Comparison of ENCODE assay signal across 8 cellular contexts in genomic region chr14:32203928-32204357, GRCh38. TPM values are rescaled to one million over a fixed set of nuclear protein-coding genes. Genes with fewer than 3 reads are reported as not detected.
DNase-seq lines count a peak whose midpoint lies in the region; ATAC-seq and TF ChIP-seq lines count a peak whose summit lies in the region.

No MANE protein-coding gene starts in this region.

- no peak for DNase-seq in AG04450 (ENCODE audit: low read depth, low spot score)
- no peak for DNase-seq in HL-60 (ENCODE audit: low read depth in 1 of 2, low spot score in 1 of 2)
- DNase-seq in activated B cell treated with CpG ODN at 0.5 μM for 24 hours: no peak
- DNase-seq in fibroblast of lung (ENCODE audit: low read depth in 2 of 2): peak; percentile 5 to 17
- no peak for DNase-seq in osteocyte (ENCODE audit: extremely low spot score, unreplicated experiment)
- DNase-seq in islet precursor cell: no peak
- no peak for DNase-seq in CD1c-positive myeloid dendritic cell (ENCODE audit: extremely low spot score)
- DNase-seq in middle frontal gyrus (ENCODE audit: extremely low spot score, low spot score): no peak

- peak overlapping the region; percentile 2 for H2AFZ ChIP-seq in fibroblast of lung (ENCODE audit: low read length)

- H3K4me1 Mint-ChIP-seq in activated B cell treated with CpG ODN at 0.5 μM for 24 hours (peaks cover 51% of the 10 kb centered on the region), osteocyte (ENCODE audit: unreplicated experiment) (peaks cover 27% of the 10 kb centered on the region)

- intact Hi-C loops in activated B cell treated with CpG ODN at 0.5 μM for 24 hours (cut with micrococcal nuclease): loop anchor here (1.0 to 10.0 kb wide), 10 partner anchors 49 to 1329 kb away; partner anchors contain the start of genes AP4S1, ARHGAP5, COCH and DTD2

- no peaks in the 10 kb centered on the region for H3K9me3 ChIP-seq in AG04450 (ENCODE audit: control insufficient read depth, insufficient read depth, low read length)
- H3K9me3 ChIP-seq in fibroblast of lung (ENCODE audit: control insufficient read depth, insufficient read depth, low read depth, low read length): no peaks in the 10 kb centered on the region

- H3K4me3 ChIP-seq in AG04450 (ENCODE audit: low read depth, low read length) (peak overlapping the region; percentile 70), HL-60 (replicated peaks; ENCODE audit: insufficient read depth, low read length) (peak overlapping the region; percentile 55), fibroblast of lung (replicated peaks in 1 of 4; ENCODE audit: control extremely low read depth in 1 of 4, insufficient read depth in 1 of 4, low read depth in 3 of 4, low read length in 4 of 4) (peak overlapping the region; percentile 46 to 83 (median 58))

- peak overlapping the region; percentile 97 for H3K4me2 ChIP-seq in fibroblast of lung (ENCODE audit: extremely low read depth, insufficient read depth, low read length)

- no peaks in the 10 kb centered on the region for H3K27me3 Mint-ChIP-seq in activated B cell treated with CpG ODN at 0.5 μM for 24 hours
- H3K27me3 Mint-ChIP-seq in osteocyte (ENCODE audit: unreplicated experiment): peaks cover 26% of the 10 kb centered on the region

- H3K4me3 Mint-ChIP-seq in activated B cell treated with CpG ODN at 0.5 μM for 24 hours (peak overlapping the region; percentile 87), osteocyte (ENCODE audit: unreplicated experiment) (peak overlapping the region; percentile 88)

- POLR2A ChIA-PET in AG04450 (lab: Yijun Ruan, JAX): interaction anchor here (1.0 kb wide), 1 partner anchor 127 kb away, joined by 6 read pairs; the partner anchor contains the start of gene ARHGAP5
- POLR2A ChIA-PET in activated B cell treated with CpG ODN at 0.5 μM for 24 hours (lab: Charles Lee): interaction anchor here (0.6 to 3.0 kb wide), 10 partner anchors 15 to 1177 kb away, joined by 3 to 53 read pairs (median 3); partner anchors contain the start of genes ARHGAP5, DTD2, HEATR5A and NUBPL

- H3K9ac ChIP-seq in fibroblast of lung (ENCODE audit: insufficient read depth, low read length): no peak overlapping the region

- H3K36me3 Mint-ChIP-seq in activated B cell treated with CpG ODN at 0.5 μM for 24 hours (ENCODE audit: low read depth): peaks cover 10% of the 10 kb centered on the region
- peaks cover 2% of the 10 kb centered on the region for H3K36me3 Mint-ChIP-seq in osteocyte (ENCODE audit: unreplicated experiment)

- TF ChIP-seq CTCF in AG04450 (IDR thresholded peaks at IDR 0.05; ENCODE audit: low read depth, low read length): no peak
- no peak for TF ChIP-seq CTCF in HL-60 (IDR thresholded peaks at IDR 0.05; ENCODE audit: insufficient read depth, low read length)
- TF ChIP-seq CTCF in activated B cell treated with CpG ODN at 0.5 μM for 24 hours (IDR thresholded peaks at IDR 0.05): no peak
- TF ChIP-seq CTCF in fibroblast of lung (conservative IDR thresholded peaks at IDR 0.05 in 1 of 2, IDR thresholded peaks at IDR 0.05 in 1 of 2; ENCODE audit: low read depth in 1 of 2, low read length in 2 of 2): no peak
- no peak for TF ChIP-seq CTCF in osteocyte (IDR thresholded peaks at IDR 0.05)

- H3K36me3 ChIP-seq in fibroblast of lung (ENCODE audit: control insufficient read depth, insufficient read depth, low read length): no peaks in the 10 kb centered on the region

- H3K4me1 ChIP-seq in fibroblast of lung (ENCODE audit: control insufficient read depth, extremely low read depth, insufficient read depth, low read length): no peaks in the 10 kb centered on the region

- peaks cover 2% of the 10 kb centered on the region for H3K27me3 ChIP-seq in AG04450 (ENCODE audit: control insufficient read depth, insufficient read depth, low read length)
- H3K27me3 ChIP-seq in HL-60 (ENCODE audit: insufficient read depth, poor library complexity, severe bottlenecking): peaks cover under 1% of the 10 kb centered on the region
- peaks cover 2% of the 10 kb centered on the region for H3K27me3 ChIP-seq in fibroblast of lung (ENCODE audit: control insufficient read depth, insufficient read depth, low read length)

- H3K9me3 Mint-ChIP-seq in activated B cell treated with CpG ODN at 0.5 μM for 24 hours: no peaks in the 10 kb centered on the region
- H3K9me3 Mint-ChIP-seq in osteocyte (ENCODE audit: unreplicated experiment): no peaks in the 10 kb centered on the region

- H3K27ac ChIP-seq in AG04450 (ENCODE audit: low read depth, low read length) (no peak overlapping the region), HL-60 (replicated peaks) (no peak overlapping the region), fibroblast of lung (ENCODE audit: insufficient read depth, low read length) (no peak overlapping the region)

- H3K27ac Mint-ChIP-seq in activated B cell treated with CpG ODN at 0.5 μM for 24 hours (peak overlapping the region; percentile 100), osteocyte (ENCODE audit: unreplicated experiment) (peak overlapping the region; percentile 99)

- no peaks in the 10 kb centered on the region for H3K79me2 ChIP-seq in fibroblast of lung (ENCODE audit: control insufficient read depth, insufficient read depth, low read length)

- ATAC-seq in activated B cell treated with CpG ODN at 0.5 μM for 24 hours (ENCODE audit: low read depth): no peak

- CTCF ChIA-PET in AG04450 (lab: Charles Lee) (no interaction called here), activated B cell treated with CpG ODN at 0.5 μM for 24 hours (lab: Charles Lee) (interaction anchor here (1.0 kb wide), 2 partner anchors 127 to 130 kb away, joined by 4 read pairs; partner anchors contain the start of gene ARHGAP5)

- H4K20me1 ChIP-seq in fibroblast of lung (ENCODE audit: control insufficient read depth, extremely low read depth, insufficient read depth, low read length): no peaks in the 10 kb centered on the region

RNA-seq across cellular contexts. Expression of gene RNU6-8, which starts 0.9 kb away (rescaled TPM):
- polyA plus RNA-seq in AG04450 (2011; rRNA removed): not detected in 2 replicates
- not detected in 2 replicates for polyA minus RNA-seq in AG04450 (2011; rRNA and poly(A)+ RNA removed)
- not detected in 2 replicates for total RNA-seq in activated B cell treated with CpG ODN at 0.5 μM for 24 hours
- total RNA-seq in fibroblast of lung: not detected in 2 replicates
- not detected in 2 replicates for polyA plus RNA-seq in fibroblast of lung
- not detected in 2 replicates for polyA plus RNA-seq in fibroblast of lung (2012)
- polyA minus RNA-seq in fibroblast of lung (ENCODE audit: low replicate concordance): not detected in 2 replicates
- total RNA-seq in osteocyte: not detected in 2 replicates

RNA-seq across cellular contexts. Expression of gene RNU6-7, which starts 2.1 kb away (rescaled TPM):
- not detected in 2 replicates for polyA plus RNA-seq in AG04450 (2011; rRNA removed)
- polyA minus RNA-seq in AG04450 (2011; rRNA and poly(A)+ RNA removed): not detected in 2 replicates
- total RNA-seq in activated B cell treated with CpG ODN at 0.5 μM for 24 hours: not detected in 2 replicates
- total RNA-seq in fibroblast of lung: not detected in 2 replicates
- polyA plus RNA-seq in fibroblast of lung: not detected in 2 replicates
- polyA plus RNA-seq in fibroblast of lung (2012): not detected in 2 replicates
- not detected in 2 replicates for polyA minus RNA-seq in fibroblast of lung (ENCODE audit: low replicate concordance)
- total RNA-seq in osteocyte: not detected in 2 replicates

Comparison
In these comparisons a context has a peak if more than half of its experiments do, and no peak if none do; other contexts are left out.
1. DNase-seq: peak in fibroblast of lung (2 of 2); none in AG04450 (single experiment), HL-60 (0 of 2), activated B cell treated with CpG ODN at 0.5 μM for 24 hours (single experiment), osteocyte (single experiment), islet precursor cell (single experiment), CD1c-positive myeloid dendritic cell (single experiment) and middle frontal gyrus (single experiment).
2. Peak in every context shown above with its lines, with median percentiles within 50 percentile points of each other: H3K4me3 ChIP-seq.